19 cellular contexts compared by ENCODE assay signal in genomic region chr12:130948136-130948535, GRCh38. TPM values are rescaled to one million over a fixed set of nuclear protein-coding genes. Genes with fewer than 3 reads are reported as not detected.
DNase-seq lines count a peak whose midpoint lies in the region; TF ChIP-seq lines count a peak whose summit lies in the region.
"Had no signal": no experiment of that assay in that cellular context is flagged by ENCODE, and none has a peak within 500 bp of the region (broad histone marks: within the 10 kb centered on the region; RNA-seq: fewer than 3 reads in every experiment).

No MANE protein-coding gene starts in this region.

- H3K27me3 ChIP-seq in Karpas-422 (ENCODE audit: low read length) (no peaks in the 10 kb centered on the region), iPS-20b (ENCODE audit: insufficient read depth, low read length) (peaks cover 2% of the 10 kb centered on the region; the same call in 1 of the 2 replicates), tibial nerve (peaks cover 0 to 7% of the 10 kb centered on the region in 2 donors)
- H3K27me3 ChIP-seq: cardiac muscle cell had no signal

- no peak overlapping the region for H2AFZ ChIP-seq in Karpas-422 (ENCODE audit: low read length)

- H3K4me3 ChIP-seq in Karpas-422 (ENCODE audit: low read length) (no peak overlapping the region), SK-N-MC (peak overlapping the region; percentile 45; the same call in 1 of the 2 replicates), iPS-20b (ENCODE audit: low read length) (no peak overlapping the region), tibial nerve (no peak overlapping the region)
- H3K4me3 ChIP-seq: cardiac muscle cell, HAP-1, thoracic aorta had no signal

- no peaks in the 10 kb centered on the region for H4K20me1 ChIP-seq in Karpas-422 (ENCODE audit: insufficient read depth, low read depth, low read length)

- no peaks in the 10 kb centered on the region for H3K36me3 ChIP-seq in Karpas-422 (ENCODE audit: insufficient read depth, low read length)
- H3K36me3 ChIP-seq in SK-N-MC (ENCODE audit: insufficient read depth, low read length): no peaks in the 10 kb centered on the region
- H3K36me3 ChIP-seq in iPS-20b (ENCODE audit: insufficient read depth, low read depth, low read length): no peaks in the 10 kb centered on the region
- no peaks in the 10 kb centered on the region for H3K36me3 ChIP-seq in tibial nerve
- H3K36me3 ChIP-seq: cardiac muscle cell, HAP-1, thoracic aorta had no signal

- peak; percentile 86 for DNase-seq in DMS53 treated with DMSO at 0.1 percent for 48 hours (lab: John Stamatoyannopoulos, UW; ENCODE audit: unreplicated experiment)
- DNase-seq in Karpas-422: peak; percentile 61
- peak; percentile 6 for DNase-seq in SK-N-MC (ENCODE audit: low read depth, low spot score)
- DNase-seq in NCI-H1694 treated with DMSO at 0.1 percent for 48 hours (lab: John Stamatoyannopoulos, UW): no peak
- no peak for DNase-seq in NCI-H446 (lab: John Stamatoyannopoulos, UW)
- DNase-seq in tibial nerve (ENCODE audit: low spot score in 2 of 2): no peak
- DNase-seq: KBM-7; naive thymus-derived CD4-positive, alpha-beta T cell; NCI-H1105; NK-92 treated with Interleukin-12 subunit alpha and Interleukin-12 subunit beta, amount 100 ng/mL, for 24 hours; small intestine; stimulated activated CD4-positive, alpha-beta T cell treated with anti-CD3 and anti-CD28 coated beads, Interleukin-4, amount 100 ng/mL, for 24 hours had no signal

- no peak for TF ChIP-seq POLR2A in tibial nerve (IDR thresholded peaks at IDR 0.05)

- no peaks in the 10 kb centered on the region for H3K9me2 ChIP-seq in Karpas-422 (replicated peaks; ENCODE audit: insufficient read depth, low read length)

- WGBS in tibial nerve, 2 donors: 80 to 85% methylated on average over 10 of the region's 10 CpGs

- H3K79me2 ChIP-seq in Karpas-422 (ENCODE audit: low read length): no peaks in the 10 kb centered on the region

- H3K4me2 ChIP-seq in Karpas-422 (ENCODE audit: low read depth, low read length, poor library complexity, severe bottlenecking): no peak overlapping the region

- TF ChIP-seq EP300 in tibial nerve (IDR thresholded peaks at IDR 0.05): no peak

- peaks cover 10% of the 10 kb centered on the region for H3K4me1 ChIP-seq in Karpas-422 (ENCODE audit: low read length)
- peaks cover 5% of the 10 kb centered on the region; the same call in 1 of the 2 replicates for H3K4me1 ChIP-seq in iPS-20b (ENCODE audit: insufficient read depth, low read length)
- H3K4me1 ChIP-seq in tibial nerve: peaks cover 0 to 30% (median 0%) of the 10 kb centered on the region in 4 donors
- H3K4me1 ChIP-seq: HAP-1 had no signal

- no peak overlapping the region for H3K9ac ChIP-seq in Karpas-422 (ENCODE audit: low read length)
- H3K9ac ChIP-seq in SK-N-MC (ENCODE audit: insufficient read length): no peak overlapping the region
- no peak overlapping the region for H3K9ac ChIP-seq in iPS-20b (ENCODE audit: low read depth, low read length)

- H3K9me3 ChIP-seq in Karpas-422 (ENCODE audit: low read length) (no peaks in the 10 kb centered on the region), SK-N-MC (ENCODE audit: low read depth, low read length) (no peaks in the 10 kb centered on the region), iPS-20b (ENCODE audit: insufficient read depth, low read depth, low read length) (0 out of 2 replicates have a peak, but pooled peaks cover 2% of the 10 kb centered on the region), tibial nerve (peaks cover 0 to 14% (median 3%) of the 10 kb centered on the region in 4 donors)
- H3K9me3 ChIP-seq: HAP-1 had no signal

- no peak for TF ChIP-seq CTCF in tibial nerve (IDR thresholded peaks at IDR 0.05)

- H3K27ac ChIP-seq in Karpas-422 (ENCODE audit: low read length) (no peak overlapping the region), SK-N-MC (no peak overlapping the region), iPS-20b (ENCODE audit: low read length) (peak overlapping the region; percentile 24), tibial nerve (no peak overlapping the region)
- H3K27ac ChIP-seq: cardiac muscle cell, RWPE1, thoracic aorta, VCaP had no signal

RNA-seq across cellular contexts. Expression of gene ADGRD1, which starts 5.6 kb away (rescaled TPM):
- total RNA-seq in Karpas-422 (2014; rRNA removed; shearing (Covaris generic); ENCODE audit: low replicate concordance): not detected in 2 replicates
- total RNA-seq in tibial nerve: 100 to 1,000 TPM in 3 of 4 donors, 10 to 100 TPM in 1; 99.0 to 179 (median 125) TPM
- total RNA-seq: glomerular endothelial cell had no signal

Comparison
In these comparisons a context has a peak if more than half of its experiments do, and no peak if none do; other contexts are left out.
1. DNase-seq: peak in DMS53 treated with DMSO at 0.1 percent for 48 hours (single experiment), Karpas-422 (single experiment) and SK-N-MC (single experiment); none in NCI-H1694 treated with DMSO at 0.1 percent for 48 hours (single experiment), NCI-H446 (0 of 2) and tibial nerve (0 of 2).
2. RNA of gene ADGRD1, which starts 5.6 kb away (total RNA-seq): 99.0 to 179 TPM in tibial nerve; not detected in Karpas-422; every median in the first group is over 10 times any median in the second.